Comparison of ENCODE assay signal across 8 cellular contexts in genomic region chr16:3152022-3152272, GRCh38. TPM values are rescaled to one million over a fixed set of nuclear protein-coding genes. Genes with fewer than 3 reads are reported as not detected.
DNase-seq lines count a peak whose midpoint lies in the region; ATAC-seq and TF ChIP-seq lines count a peak whose summit lies in the region.

No MANE protein-coding gene starts in this region.

- POLR2A ChIA-PET in CD4-positive, alpha-beta T cell (lab: Charles Lee): interaction anchor here (0.7 to 5.9 kb wide), 5 partner anchors 17 to 1625 kb away, joined by 3 to 77 read pairs (median 4); partner anchors contain the start of gene ZNF213

- no peak for ATAC-seq in CD4-positive, alpha-beta T cell (ENCODE audit: poor library complexity)
- ATAC-seq in GM21529 (IDR thresholded peaks at IDR 0.05; ENCODE audit: unreplicated experiment) (no peak), HG03097 (IDR thresholded peaks at IDR 0.05; ENCODE audit: low FRiP score, unreplicated experiment) (no peak)

- no peak for TF ChIP-seq CTCF in CD4-positive, alpha-beta T cell (IDR thresholded peaks at IDR 0.05)
- no peak for TF ChIP-seq CTCF in chondrocyte (IDR thresholded peaks at IDR 0.05)
- no peak for TF ChIP-seq CTCF in nephron progenitor cell (IDR thresholded peaks at IDR 0.05)
- TF ChIP-seq CTCF in GM20000 (IDR thresholded peaks at IDR 0.05; ENCODE audit: extremely low read depth, missing control alignments): no peak

- H3K9me3 ChIP-seq in CD4-positive, alpha-beta T cell (ENCODE audit: control insufficient read depth, low read length): peaks cover 19% of the 10 kb centered on the region

- H3K27me3 ChIP-seq in CD4-positive, alpha-beta T cell (ENCODE audit: control insufficient read depth, insufficient read depth, low read length): no peaks in the 10 kb centered on the region

- CTCF ChIA-PET in CD4-positive, alpha-beta T cell (lab: Charles Lee): no interaction called here

- peaks cover 22% of the 10 kb centered on the region for H3K27me3 Mint-ChIP-seq in CD4-positive, alpha-beta T cell
- H3K27me3 Mint-ChIP-seq in chondrocyte (ENCODE audit: low read depth) (no peaks in the 10 kb centered on the region), nephron progenitor cell (ENCODE audit: low read depth, poor library complexity) (peaks cover 66% of the 10 kb centered on the region)

- H3K36me3 Mint-ChIP-seq in CD4-positive, alpha-beta T cell (ENCODE audit: low read depth): peaks cover 32% of the 10 kb centered on the region
- H3K36me3 Mint-ChIP-seq in chondrocyte (ENCODE audit: low read depth) (no peaks in the 10 kb centered on the region), nephron progenitor cell (ENCODE audit: low read depth) (no peaks in the 10 kb centered on the region)

- H3K27ac Mint-ChIP-seq in CD4-positive, alpha-beta T cell: peak overlapping the region; percentile 98
- H3K27ac Mint-ChIP-seq in chondrocyte (ENCODE audit: unreplicated experiment): peak overlapping the region; percentile 87
- H3K27ac Mint-ChIP-seq in nephron progenitor cell: peak overlapping the region; percentile 82

- intact Hi-C loops in CD4-positive, alpha-beta T cell (cut with DNase I, micrococcal nuclease): loop anchor here (5.0 to 10.0 kb wide), 4 partner anchors 35 to 350 kb away; partner anchors contain the start of genes CLUAP1 (in 1 of the 2), NAA60 (in 1 of the 2), OR1F1 (in 1 of the 2) and ZNF597 (in 1 of the 2)

- H3K4me1 Mint-ChIP-seq in CD4-positive, alpha-beta T cell (ENCODE audit: low read depth): peaks cover 31% of the 10 kb centered on the region
- H3K4me1 Mint-ChIP-seq in chondrocyte (ENCODE audit: low read depth): peaks cover 24% of the 10 kb centered on the region
- H3K4me1 Mint-ChIP-seq in nephron progenitor cell: peaks cover 10% of the 10 kb centered on the region

- DNase-seq in CD4-positive, alpha-beta T cell: peak in 4 of 10 experiments; percentile 15 to 40 (median 25)
- peak; percentile 80 for DNase-seq in NCI-H69 (lab: John Stamatoyannopoulos, UW)
- DNase-seq in chondrocyte (ENCODE audit: low spot score): no peak
- DNase-seq in nephron progenitor cell: no peak
- DNase-seq in GM20000 (ENCODE audit: low spot score): no peak
- DNase-seq in mucosa of gallbladder (ENCODE audit: low spot score): no peak

- H3K4me3 Mint-ChIP-seq in CD4-positive, alpha-beta T cell: peak overlapping the region; percentile 91
- H3K4me3 Mint-ChIP-seq in chondrocyte (ENCODE audit: unreplicated experiment): peak overlapping the region; percentile 76
- peak overlapping the region; percentile 85 for H3K4me3 Mint-ChIP-seq in nephron progenitor cell

- H3K9me3 Mint-ChIP-seq in CD4-positive, alpha-beta T cell: peaks cover 2% of the 10 kb centered on the region
- H3K9me3 Mint-ChIP-seq in chondrocyte (ENCODE audit: low read depth): no peaks in the 10 kb centered on the region
- H3K9me3 Mint-ChIP-seq in nephron progenitor cell: peaks cover 18% of the 10 kb centered on the region

- peak overlapping the region; percentile 7 for H3K27ac ChIP-seq in CD4-positive, alpha-beta T cell (ENCODE audit: low read depth, low read length)

RNA-seq across cellular contexts. Expression of gene ZNF213, which starts 17.1 kb away (rescaled TPM):
- 1 to 10 TPM; 1.6 to 2.2 TPM for total RNA-seq in CD4-positive, alpha-beta T cell
- total RNA-seq in chondrocyte: 10.6 to 13.0 TPM (median 10.8 TPM) in 3 replicates
- 18.4 TPM for total RNA-seq in mucosa of gallbladder

RNA-seq across cellular contexts. Expression of gene OR1F1, which starts 36.1 kb away (rescaled TPM):
- total RNA-seq in CD4-positive, alpha-beta T cell: not detected
- total RNA-seq in chondrocyte: 0.37 to 0.38 TPM in 2 of 3 replicates, not detected in the other
- not detected for total RNA-seq in mucosa of gallbladder

RNA-seq across cellular contexts. Expression of gene ZNF205, which starts 39.6 kb away (rescaled TPM):
- total RNA-seq in CD4-positive, alpha-beta T cell: not detected
- total RNA-seq in chondrocyte (12.9 to 13.7 TPM (median 13.2 TPM) in 3 replicates), mucosa of gallbladder (14.2 TPM)

RNA-seq across cellular contexts. Expression of gene ZSCAN10, which starts 52.9 kb away (rescaled TPM):
- total RNA-seq in CD4-positive, alpha-beta T cell: under 1 TPM; 0.36 to 0.56 TPM
- total RNA-seq in chondrocyte: not detected in 3 replicates
- total RNA-seq in mucosa of gallbladder: 0.37 TPM

Comparison
In these comparisons a context has a peak if more than half of its experiments do, and no peak if none do; other contexts are left out.
1. RNA of gene ZNF205, which starts 39.6 kb away (total RNA-seq): 14.2 TPM in mucosa of gallbladder (single experiment) and 12.9 to 13.7 TPM in chondrocyte; not detected in CD4-positive, alpha-beta T cell; every median in the first group is over 10 times any median in the second.
2. Peak in every context shown above with its lines, with median percentiles within 50 percentile points of each other: H3K27ac Mint-ChIP-seq and H3K4me3 Mint-ChIP-seq.